ENCODE assay signal across 20 cellular contexts in genomic region chr3:188053710-188054379, GRCh38.
DNase-seq lines count a peak whose midpoint lies in the region; ATAC-seq and TF ChIP-seq lines count a peak whose summit lies in the region.
"Had no signal": no experiment of that assay in that cellular context is flagged by ENCODE, and none has a peak within 500 bp of the region (broad histone marks: within the 10 kb centered on the region; RNA-seq: fewer than 3 reads in every experiment).

No MANE protein-coding gene starts in this region.

- no peak for TF ChIP-seq CTCF in right atrium auricular region (IDR thresholded peaks at IDR 0.05)
- no peak for TF ChIP-seq CTCF in uterus (IDR thresholded peaks at IDR 0.05)
- TF ChIP-seq CTCF in WERI-Rb-1 (IDR thresholded peaks at IDR 0.05; ENCODE audit: low read depth, low read length), result no peak

- H3K27ac ChIP-seq in right atrium auricular region (peak overlapping the region; percentile 84 to 90), uterus (peak overlapping the region; percentile 95 to 97), WERI-Rb-1 (no peak overlapping the region)
- H3K27ac ChIP-seq: cardiac muscle cell, KMS-11, SJCRH30 had no signal

- no peak for ATAC-seq in Right ventricle myocardium superior (ENCODE audit: poor library complexity)
- ATAC-seq in GM19035 (IDR thresholded peaks at IDR 0.05; ENCODE audit: unreplicated experiment), result no peak
- ATAC-seq: activated CD4-positive, CD25-positive, alpha-beta regulatory T cell treated with anti-CD3 and anti-CD28 coated beads, Interleukin-2, amount 50 U/mL, for 24 hours; activated T-helper 17 cell treated with anti-CD3 and anti-CD28 coated beads, Interleukin-2, amount 50 U/mL, for 72 hours had no signal

- no peak for TF ChIP-seq POLR2A in uterus (IDR thresholded peaks at IDR 0.05)

- intact Hi-C loops in Right ventricle myocardium superior (cut with DNase I), result loop anchor here (5.0 to 10.0 kb wide), 2 partner anchors 101 to 898 kb away; partner anchors contain the start of gene LPP
- intact Hi-C loops in uterus (cut with DNase I; ENCODE audit: low total_unique reads), result loop anchor here (10.0 kb wide), 2 partner anchors 309 to 901 kb away; partner anchors contain the start of gene BCL6

- H3K9me3 ChIP-seq in right atrium auricular region (no peaks in the 10 kb centered on the region), uterus (no peaks in the 10 kb centered on the region), WERI-Rb-1 (ENCODE audit: severe bottlenecking) (no peaks in the 10 kb centered on the region)
- H3K9me3 ChIP-seq: SJCRH30 had no signal

- H3K36me3 ChIP-seq in right atrium auricular region, result no peaks in the 10 kb centered on the region
- no peaks in the 10 kb centered on the region for H3K36me3 ChIP-seq in uterus
- H3K36me3 ChIP-seq in WERI-Rb-1, result no peaks in the 10 kb centered on the region
- H3K36me3 ChIP-seq: cardiac muscle cell, SJCRH30 had no signal

- H3K4me3 ChIP-seq in right atrium auricular region (no peak overlapping the region), uterus (no peak overlapping the region), WERI-Rb-1 (ENCODE audit: low read depth, low read length) (no peak overlapping the region)
- H3K4me3 ChIP-seq: cardiac muscle cell, SJCRH30 had no signal

- H3K27me3 ChIP-seq in right atrium auricular region (no peaks in the 10 kb centered on the region), uterus (no peaks in the 10 kb centered on the region), WERI-Rb-1 (ENCODE audit: insufficient read depth, low read depth, severe bottlenecking) (no peaks in the 10 kb centered on the region)
- H3K27me3 ChIP-seq: cardiac muscle cell, SJCRH30 had no signal

- DNase-seq in right atrium auricular region (ENCODE audit: low spot score) (no peak), Right ventricle myocardium superior (no peak), fibroblast of peridontal ligament (ENCODE audit: extremely low read depth) (peak; percentile 69), pons (ENCODE audit: low spot score) (peak; percentile 12), uterus (no peak), NCI-H2107 treated with DMSO at 0.1 percent for 48 hours (lab: John Stamatoyannopoulos, UW; ENCODE audit: unreplicated experiment) (no peak), WERI-Rb-1 (no peak)
- DNase-seq: effector CD8-positive, alpha-beta T cell; GF-D8; kidney glomerular epithelial cell; NCI-H1105 treated with DMSO at 0.1 percent for 48 hours; NCI-H774; occipital lobe; SJCRH30; stimulated activated CD4-positive, alpha-beta T cell treated with anti-CD3 and anti-CD28 coated beads, Interleukin-2, amount 100 ng/mL, for 48 hours had no signal

- H3K4me1 ChIP-seq in right atrium auricular region (peaks cover 0 to 25% of the 10 kb centered on the region in 2 donors), uterus (peaks cover 7 to 8% of the 10 kb centered on the region in 2 donors)
- H3K4me1 ChIP-seq: SJCRH30 had no signal

Comparison
In these comparisons a context has a peak if more than half of its experiments do, and no peak if none do; other contexts are left out.
1. DNase-seq: peak in fibroblast of peridontal ligament (single experiment) and pons (single experiment); none in right atrium auricular region (single experiment), Right ventricle myocardium superior (single experiment), uterus (0 of 2), NCI-H2107 treated with DMSO at 0.1 percent for 48 hours (single experiment) and WERI-Rb-1 (single experiment).